Comparison of ENCODE assay signal across 19 cellular contexts in genomic region chr9:79013715-79014610, GRCh38.
A peak's percentile ranks its signal among the peaks of the same experiment; 100 is the strongest.
DNase-seq lines count a peak whose midpoint lies in the region; ATAC-seq and TF ChIP-seq lines count a peak whose summit lies in the region.
"Had no signal": no experiment of that assay in that cellular context is flagged by ENCODE, and none has a peak within 500 bp of the region (broad histone marks: within the 10 kb centered on the region; RNA-seq: fewer than 3 reads in every experiment).

No MANE protein-coding gene starts in this region.

- peak; percentile 94 for DNase-seq in A172 (ENCODE audit: low spot score)
- peak; percentile 8 for DNase-seq in H4 (ENCODE audit: low spot score)
- peak; percentile 32 for DNase-seq in RWPE1 (ENCODE audit: low spot score)
- no peak for DNase-seq in epithelial cell of prostate (ENCODE audit: low read depth, low spot score)
- DNase-seq in retina: no peak
- no peak for DNase-seq in activated T-cell treated with anti-CD3 and anti-CD28 coated beads, Interleukin-2, amount 50 U/mL, for 72 hours
- DNase-seq in Right ventricle myocardium inferior (ENCODE audit: missing footprints): no peak
- DNase-seq in mesothelial cell of epicardium (ENCODE audit: low spot score in 2 of 2, unreplicated experiment in 2 of 2): no peak
- DNase-seq: adrenal gland, Calu3, GF-D8, left colon, NCI-H1436, NCI-H446 treated with DMSO at 0.1 percent for 48 hours, PC-9, transverse colon had no signal

- CTCF ChIA-PET in RWPE1 (lab: Yijun Ruan, JAX): interaction anchor here (0.5 to 0.6 kb wide), 2 partner anchors 10 to 574 kb away, joined by 3 to 4 read pairs; no protein-coding TSS in a partner anchor

- no peak overlapping the region for H3K4me3 Mint-ChIP-seq in activated T-cell treated with anti-CD3 and anti-CD28 coated beads, Interleukin-2, amount 50 U/mL, for 72 hours
- H3K4me3 Mint-ChIP-seq in mesothelial cell of epicardium: no peak overlapping the region

- POLR2A ChIA-PET in RWPE1 (lab: Yijun Ruan, JAX; ENCODE audit: low non-redundant PET): no interaction called here

- H3K27ac Mint-ChIP-seq in activated T-cell treated with anti-CD3 and anti-CD28 coated beads, Interleukin-2, amount 50 U/mL, for 72 hours: no peak overlapping the region
- no peak overlapping the region for H3K27ac Mint-ChIP-seq in mesothelial cell of epicardium

- H3K4me1 Mint-ChIP-seq in activated T-cell treated with anti-CD3 and anti-CD28 coated beads, Interleukin-2, amount 50 U/mL, for 72 hours (ENCODE audit: low read depth): no peaks in the 10 kb centered on the region
- peaks cover 4% of the 10 kb centered on the region for H3K4me1 Mint-ChIP-seq in mesothelial cell of epicardium

- H3K27me3 Mint-ChIP-seq in activated T-cell treated with anti-CD3 and anti-CD28 coated beads, Interleukin-2, amount 50 U/mL, for 72 hours (ENCODE audit: low read depth): no peaks in the 10 kb centered on the region
- peaks cover 2% of the 10 kb centered on the region for H3K27me3 Mint-ChIP-seq in mesothelial cell of epicardium (ENCODE audit: low read depth)

- H3K36me3 Mint-ChIP-seq in activated T-cell treated with anti-CD3 and anti-CD28 coated beads, Interleukin-2, amount 50 U/mL, for 72 hours (ENCODE audit: insufficient read depth in 2 of 2): no peaks in the 10 kb centered on the region
- H3K36me3 Mint-ChIP-seq in mesothelial cell of epicardium: no peaks in the 10 kb centered on the region

- intact Hi-C loops in Right ventricle myocardium inferior (cut with DNase I): no loop called here

- TF ChIP-seq CTCF in RWPE1 (conservative IDR thresholded peaks at IDR 0.05; ENCODE audit: low read depth) (no peak), mesothelial cell of epicardium (IDR thresholded peaks at IDR 0.05; ENCODE audit: unreplicated experiment) (no peak)

- ATAC-seq in activated T-cell treated with anti-CD3 and anti-CD28 coated beads, Interleukin-2, amount 50 U/mL, for 72 hours (replicated peaks in 1 of 2): no peak
- ATAC-seq in Right ventricle myocardium inferior: no peak
- ATAC-seq: left colon had no signal

- H3K27ac ChIP-seq in RWPE1 (no peak overlapping the region), epithelial cell of prostate (peak overlapping the region; percentile 45)
- H3K27ac ChIP-seq: adrenal gland, esophagus muscularis mucosa, KMS-11, PC-9, skin epidermis, transverse colon had no signal

- H3K9me3 Mint-ChIP-seq in activated T-cell treated with anti-CD3 and anti-CD28 coated beads, Interleukin-2, amount 50 U/mL, for 72 hours: peaks cover 2 to 5% of the 10 kb centered on the region in 2 donors
- H3K9me3 Mint-ChIP-seq in mesothelial cell of epicardium: peaks cover 23% of the 10 kb centered on the region

Comparison
In these comparisons a context has a peak if more than half of its experiments do, and no peak if none do; other contexts are left out.
1. DNase-seq: peak in A172 (single experiment), H4 (single experiment) and RWPE1 (single experiment); none in epithelial cell of prostate (single experiment), retina (single experiment), activated T-cell treated with anti-CD3 and anti-CD28 coated beads, Interleukin-2, amount 50 U/mL, for 72 hours (0 of 2), Right ventricle myocardium inferior (single experiment) and mesothelial cell of epicardium (0 of 2).